ENCODE assay signal across 12 cellular contexts in the genomic region with DNA sequence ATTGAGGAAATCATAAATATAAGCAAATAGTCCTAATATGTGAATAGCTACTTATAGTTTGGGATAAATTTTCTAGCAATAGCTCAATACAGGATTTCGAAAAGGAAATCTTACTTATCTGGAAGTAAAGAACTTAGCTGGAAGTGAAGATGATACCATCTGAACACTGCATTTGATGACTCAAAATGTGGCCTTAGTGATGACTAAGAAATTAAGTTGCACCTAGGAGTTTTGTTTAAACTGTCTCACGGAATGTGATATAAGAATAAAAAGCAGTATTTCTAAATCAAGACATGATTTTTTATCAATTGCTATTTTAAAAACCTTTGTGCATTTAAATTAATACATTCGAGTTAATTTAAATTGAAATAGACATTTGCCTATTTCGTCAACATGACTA.
DNase-seq lines count a peak whose midpoint lies in the region; ATAC-seq and TF ChIP-seq lines count a peak whose summit lies in the region.
"Had no signal": no experiment of that assay in that cellular context is flagged by ENCODE, and none has a peak within 500 bp of the region (broad histone marks: within the 10 kb centered on the region; RNA-seq: fewer than 3 reads in every experiment).

No MANE protein-coding gene starts in this region.

- no TSS peak for BruUV-seq in PC-3 (replicated peaks; lab: Mats Ljungman, UMichigan)

- no peaks in the 10 kb centered on the region for H3K9me3 ChIP-seq in CD4-positive, CD25-positive, alpha-beta regulatory T cell (ENCODE audit: control insufficient read depth in 2 of 2, low read length in 2 of 2)
- H3K9me3 ChIP-seq in PC-3 (ENCODE audit: low read length) = no peaks in the 10 kb centered on the region
- H3K9me3 ChIP-seq in Karpas-422 (ENCODE audit: low read length) = no peaks in the 10 kb centered on the region

- no peak overlapping the region for H3K27ac ChIP-seq in CD4-positive, CD25-positive, alpha-beta regulatory T cell (ENCODE audit: insufficient read depth, low read length, poor library complexity, severe bottlenecking)
- H3K27ac ChIP-seq in PC-3 (ENCODE audit: low read length) (peak overlapping the region; percentile 73), Karpas-422 (ENCODE audit: low read length) (no peak overlapping the region)

- H2AFZ ChIP-seq in PC-3 (ENCODE audit: low read length) (no peak overlapping the region), Karpas-422 (ENCODE audit: low read length) (no peak overlapping the region)

- H3K4me3 Mint-ChIP-seq in CD4-positive, CD25-positive, alpha-beta regulatory T cell = peak overlapping the region in 3 of 4 donors; percentile 6 to 29 (median 8)

- H3K4me2 ChIP-seq in PC-3 (ENCODE audit: low read length) = peak overlapping the region; percentile 60
- no peak overlapping the region for H3K4me2 ChIP-seq in Karpas-422 (ENCODE audit: low read depth, low read length, poor library complexity, severe bottlenecking)

- peak overlapping the region in 2 of 3 donors; percentile 9 to 66 for H3K27ac Mint-ChIP-seq in CD4-positive, CD25-positive, alpha-beta regulatory T cell

- intact Hi-C loops in PC-3 (cut with micrococcal nuclease) = no loop called here

- peaks cover 0 to 3% (median 0%) of the 10 kb centered on the region in 7 donors for H3K9me3 Mint-ChIP-seq in CD4-positive, CD25-positive, alpha-beta regulatory T cell

- DNase-seq in CD4-positive, CD25-positive, alpha-beta regulatory T cell = peak in 1 of 3 donors; percentile 35
- peak; percentile 80 for DNase-seq in PC-3
- DNase-seq in fibroblast of peridontal ligament (ENCODE audit: extremely low read depth) = peak; percentile 39
- no peak for DNase-seq in DMS153 treated with DMSO at 0.1 percent for 48 hours (lab: John Stamatoyannopoulos, UW; ENCODE audit: unreplicated experiment)
- DNase-seq in Karpas-422 = no peak
- DNase-seq: activated CD8-positive, alpha-beta memory T cell treated with anti-CD3 and anti-CD28 coated beads, Interleukin-2, amount 50 U/mL, for 48 hours; mesendoderm; NCI-H1105; posterior cingulate gyrus had no signal

- no peak for TF ChIP-seq CTCF in PC-3 (conservative IDR thresholded peaks at IDR 0.05; ENCODE audit: low read depth, low read length)

- H3F3A ChIP-seq in PC-3 (ENCODE audit: low read length, unreplicated experiment) = no peaks in the 10 kb centered on the region

- H3K4me1 Mint-ChIP-seq in CD4-positive, CD25-positive, alpha-beta regulatory T cell = peaks cover 20 to 53% (median 32%) of the 10 kb centered on the region in 4 donors

- no peaks in the 10 kb centered on the region for H3K27me3 ChIP-seq in CD4-positive, CD25-positive, alpha-beta regulatory T cell (ENCODE audit: control insufficient read depth, insufficient read depth, low read length)
- no peaks in the 10 kb centered on the region for H3K27me3 ChIP-seq in PC-3 (ENCODE audit: low read length)
- H3K27me3 ChIP-seq in Karpas-422 (ENCODE audit: low read length) = no peaks in the 10 kb centered on the region

- H4K20me1 ChIP-seq in PC-3 (ENCODE audit: low read length) = no peaks in the 10 kb centered on the region
- H4K20me1 ChIP-seq in Karpas-422 (ENCODE audit: insufficient read depth, low read depth, low read length) = no peaks in the 10 kb centered on the region

- CTCF ChIA-PET in PC-3 (lab: Charles Lee) = interaction anchor here (1.0 kb wide), 1 partner anchor 51 kb away, joined by 7 read pairs; no protein-coding TSS in a partner anchor

- no peak overlapping the region for H3K4me3 ChIP-seq in CD4-positive, CD25-positive, alpha-beta regulatory T cell (ENCODE audit: low read depth, low read length)
- H3K4me3 ChIP-seq in PC-3 (ENCODE audit: low read length) = no peak overlapping the region
- H3K4me3 ChIP-seq in Karpas-422 (ENCODE audit: low read length) = no peak overlapping the region

- H3K36me3 ChIP-seq in CD4-positive, CD25-positive, alpha-beta regulatory T cell (ENCODE audit: control insufficient read depth, insufficient read depth, low read length) = no peaks in the 10 kb centered on the region
- no peaks in the 10 kb centered on the region for H3K36me3 ChIP-seq in PC-3 (ENCODE audit: low read depth, low read length)
- no peaks in the 10 kb centered on the region for H3K36me3 ChIP-seq in Karpas-422 (ENCODE audit: insufficient read depth, low read length)

- ATAC-seq in CD4-positive, CD25-positive, alpha-beta regulatory T cell (ENCODE audit: low read depth in 2 of 2) = no peak
- ATAC-seq in GM18907 (IDR thresholded peaks at IDR 0.05; ENCODE audit: unreplicated experiment) = peak; percentile 45
- peak; percentile 29 for ATAC-seq in PC-3
- ATAC-seq in GM21717 (IDR thresholded peaks at IDR 0.05; ENCODE audit: unreplicated experiment) = no peak
- ATAC-seq in HG03139 (IDR thresholded peaks at IDR 0.05; ENCODE audit: unreplicated experiment) = no peak

- H3K36me3 Mint-ChIP-seq in CD4-positive, CD25-positive, alpha-beta regulatory T cell = no peaks in the 10 kb centered on the region

- H3K79me2 ChIP-seq in PC-3 (ENCODE audit: low read length) (no peaks in the 10 kb centered on the region), Karpas-422 (ENCODE audit: low read length) (no peaks in the 10 kb centered on the region)

- POLR2A ChIA-PET in PC-3 (lab: Charles Lee; ENCODE audit: unreplicated experiment) = no interaction called here

- H3K4me1 ChIP-seq in CD4-positive, CD25-positive, alpha-beta regulatory T cell (ENCODE audit: control insufficient read depth, insufficient read depth, low read length, poor library complexity, severe bottlenecking) = peaks cover 17% of the 10 kb centered on the region
- H3K4me1 ChIP-seq in PC-3 (ENCODE audit: insufficient read depth, low read length) (peaks cover 53% of the 10 kb centered on the region), Karpas-422 (ENCODE audit: low read length) (peaks cover 4% of the 10 kb centered on the region)

- H3K9me2 ChIP-seq in PC-3 (replicated peaks; ENCODE audit: low read length) = no peaks in the 10 kb centered on the region
- H3K9me2 ChIP-seq in Karpas-422 (replicated peaks; ENCODE audit: insufficient read depth, low read length) = no peaks in the 10 kb centered on the region

- no peaks in the 10 kb centered on the region for H3K27me3 Mint-ChIP-seq in CD4-positive, CD25-positive, alpha-beta regulatory T cell

- H3K9ac ChIP-seq in PC-3 (ENCODE audit: low read length) (peak overlapping the region; percentile 36; the same call in 1 of the 2 replicates), Karpas-422 (ENCODE audit: low read length) (no peak overlapping the region)

Comparison
In these comparisons a context has a peak if more than half of its experiments do, and no peak if none do; other contexts are left out.
1. ATAC-seq: peak in GM18907 (single experiment) and PC-3 (single experiment); none in CD4-positive, CD25-positive, alpha-beta regulatory T cell (0 of 2), GM21717 (single experiment) and HG03139 (single experiment).
2. DNase-seq: peak in PC-3 (single experiment) and fibroblast of peridontal ligament (single experiment); none in DMS153 treated with DMSO at 0.1 percent for 48 hours (single experiment) and Karpas-422 (single experiment).